ENCODE assay signal across 21 cellular contexts in the genomic region with DNA sequence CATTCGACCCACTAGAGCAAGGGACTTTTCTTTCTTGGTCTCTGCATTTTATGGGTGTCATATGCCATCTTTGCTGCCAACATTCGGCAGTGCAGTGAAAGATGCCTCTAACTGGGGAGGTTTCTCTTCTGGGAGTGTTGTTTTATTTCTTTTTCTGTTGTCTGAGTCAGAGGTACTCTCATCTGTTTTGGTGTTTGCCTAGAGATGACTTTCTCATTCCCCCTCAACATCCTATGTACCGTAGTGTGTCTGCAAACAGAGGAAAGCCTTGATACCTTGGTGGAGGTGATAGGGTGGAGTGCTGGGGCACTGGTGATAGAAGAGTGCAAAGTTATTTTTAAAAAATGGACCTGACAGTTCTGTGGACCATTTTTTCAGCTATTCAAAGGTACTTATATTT.
A peak's percentile ranks its signal among the peaks of the same experiment; 100 is the strongest.
DNase-seq lines count a peak whose midpoint lies in the region; ATAC-seq and TF ChIP-seq lines count a peak whose summit lies in the region.
"Had no signal": no experiment of that assay in that cellular context is flagged by ENCODE, and none has a peak within 500 bp of the region (broad histone marks: within the 10 kb centered on the region; RNA-seq: fewer than 3 reads in every experiment).

No MANE protein-coding gene starts in this region.

- no peak overlapping the region for H3K9ac ChIP-seq in PC-3 (ENCODE audit: low read length)
- H3K9ac ChIP-seq in GM23248, result no peak overlapping the region
- H3K9ac ChIP-seq: BLaER1 treated with 17β-estradiol and CSF1 and Interleukin-3, amounts not matched to agents 10 nM and 100 nM had no signal

- BruUV-seq in PC-3 (replicated peaks; lab: Mats Ljungman, UMichigan), result no TSS peak

- H3K27me3 ChIP-seq in PC-3 (ENCODE audit: low read length) (no peaks in the 10 kb centered on the region), neutrophil (no peaks in the 10 kb centered on the region), GM23248 (replicated peaks; ENCODE audit: insufficient read depth) (no peaks in the 10 kb centered on the region)
- H3K27me3 ChIP-seq: BLaER1 treated with 17β-estradiol and CSF1 and Interleukin-3, amounts not matched to agents 10 nM and 100 nM had no signal

- H3K4me3 Mint-ChIP-seq in activated naive CD4-positive, alpha-beta T cell treated with anti-CD3 and anti-CD28 coated beads, Interleukin-2, amount 50 U/mL, for 24 hours, result no peak overlapping the region
- no peak overlapping the region for H3K4me3 Mint-ChIP-seq in activated naive CD4-positive, alpha-beta T cell treated with anti-CD3 and anti-CD28 coated beads, Interleukin-2, amount 10 ng/mL, durations not matched to agents 7 days and 5 days
- no peak overlapping the region for H3K4me3 Mint-ChIP-seq in central memory CD8-positive, alpha-beta T cell
- no peak overlapping the region for H3K4me3 Mint-ChIP-seq in glutamatergic neuron (ENCODE audit: unreplicated experiment)
- H3K4me3 Mint-ChIP-seq: HFFc6 had no signal

- peak overlapping the region; percentile 48 for H3K27ac ChIP-seq in PC-3 (ENCODE audit: low read length)
- H3K27ac ChIP-seq in neutrophil, result peak overlapping the region; percentile 7
- H3K27ac ChIP-seq in GM23248, result no peak overlapping the region

- DNase-seq in activated naive CD4-positive, alpha-beta T cell treated with anti-CD3 and anti-CD28 coated beads, Interleukin-2, amount 10 ng/mL, durations not matched to agents 7 days and 5 days, result no peak
- DNase-seq in PC-3, result peak; percentile 65
- no peak for DNase-seq in central memory CD8-positive, alpha-beta T cell (ENCODE audit: low spot score in 2 of 2)
- DNase-seq in GM23248, result no peak
- no peak for DNase-seq in glutamatergic neuron
- DNase-seq in stimulated activated naive CD4-positive, alpha-beta T cell (lab: John Stamatoyannopoulos, UW), result no peak
- DNase-seq: DMS79 treated with DMSO at 0.1 percent for 48 hours, HFFc6, KBM-7, NCI-H1417, NCI-H187, NCI-H2107, NCI-H2227 treated with DMSO at 0.1 percent for 48 hours, NCI-H524, NCI-H82, OCI-M1, RPMI8226 had no signal

- H3F3A ChIP-seq in PC-3 (ENCODE audit: low read length, unreplicated experiment) (no peaks in the 10 kb centered on the region), GM23248 (ENCODE audit: insufficient read depth) (no peaks in the 10 kb centered on the region)

- H3K4me2 ChIP-seq in PC-3 (ENCODE audit: low read length) (peak overlapping the region; percentile 21), GM23248 (ENCODE audit: unreplicated experiment) (no peak overlapping the region)

- no peaks in the 10 kb centered on the region for H3K79me2 ChIP-seq in PC-3 (ENCODE audit: low read length)
- no peaks in the 10 kb centered on the region for H3K79me2 ChIP-seq in GM23248 (ENCODE audit: insufficient read depth)

- intact Hi-C loops in PC-3 (cut with micrococcal nuclease), result no loop called here

- TF ChIP-seq CTCF in PC-3 (conservative IDR thresholded peaks at IDR 0.05; ENCODE audit: low read depth, low read length) (no peak), neutrophil (IDR thresholded peaks at IDR 0.05) (no peak), glutamatergic neuron (IDR thresholded peaks at IDR 0.05; ENCODE audit: partially characterized antibody, unreplicated experiment) (no peak)

- POLR2A ChIA-PET in PC-3 (lab: Charles Lee; ENCODE audit: unreplicated experiment), result no interaction called here

- H3K9me3 Mint-ChIP-seq in activated naive CD4-positive, alpha-beta T cell treated with anti-CD3 and anti-CD28 coated beads, Interleukin-2, amount 50 U/mL, for 24 hours, result no peaks in the 10 kb centered on the region
- H3K9me3 Mint-ChIP-seq in activated naive CD4-positive, alpha-beta T cell treated with anti-CD3 and anti-CD28 coated beads, Interleukin-2, amount 10 ng/mL, durations not matched to agents 7 days and 5 days, result peaks cover 1% of the 10 kb centered on the region
- H3K9me3 Mint-ChIP-seq in central memory CD8-positive, alpha-beta T cell, result no peaks in the 10 kb centered on the region
- H3K9me3 Mint-ChIP-seq in glutamatergic neuron (ENCODE audit: unreplicated experiment), result no peaks in the 10 kb centered on the region
- H3K9me3 Mint-ChIP-seq: HFFc6 had no signal

- peak; percentile 97 for ATAC-seq in PC-3
- ATAC-seq in central memory CD8-positive, alpha-beta T cell (replicated peaks; ENCODE audit: extremely low read depth, poor library complexity, severe bottlenecking), result no peak
- ATAC-seq: HepG2 had no signal

- H4K20me1 ChIP-seq in PC-3 (ENCODE audit: low read length), result no peaks in the 10 kb centered on the region
- no peaks in the 10 kb centered on the region for H4K20me1 ChIP-seq in GM23248 (ENCODE audit: insufficient read depth)

- H3K9me3 ChIP-seq in PC-3 (ENCODE audit: low read length) (no peaks in the 10 kb centered on the region), neutrophil (no peaks in the 10 kb centered on the region), GM23248 (ENCODE audit: low read depth) (no peaks in the 10 kb centered on the region)

- peak overlapping the region; percentile 11 for H3K27ac Mint-ChIP-seq in activated naive CD4-positive, alpha-beta T cell treated with anti-CD3 and anti-CD28 coated beads, Interleukin-2, amount 50 U/mL, for 24 hours
- H3K27ac Mint-ChIP-seq in activated naive CD4-positive, alpha-beta T cell treated with anti-CD3 and anti-CD28 coated beads, Interleukin-2, amount 10 ng/mL, durations not matched to agents 7 days and 5 days, result no peak overlapping the region
- peak overlapping the region; percentile 79 for H3K27ac Mint-ChIP-seq in central memory CD8-positive, alpha-beta T cell (ENCODE audit: low read depth)
- no peak overlapping the region for H3K27ac Mint-ChIP-seq in glutamatergic neuron (ENCODE audit: unreplicated experiment)
- H3K27ac Mint-ChIP-seq: HFFc6 had no signal

- no peak overlapping the region for H2AFZ ChIP-seq in PC-3 (ENCODE audit: low read length)
- H2AFZ ChIP-seq in GM23248, result no peak overlapping the region

- H3K4me3 ChIP-seq in PC-3 (ENCODE audit: low read length) (no peak overlapping the region), neutrophil (ENCODE audit: low read depth in 1 of 2, low read length in 1 of 2) (no peak overlapping the region), GM23248 (no peak overlapping the region)
- H3K4me3 ChIP-seq: BLaER1 treated with 17β-estradiol and CSF1 and Interleukin-3, amounts not matched to agents 10 nM and 100 nM had no signal

- no peaks in the 10 kb centered on the region for H3K27me3 Mint-ChIP-seq in activated naive CD4-positive, alpha-beta T cell treated with anti-CD3 and anti-CD28 coated beads, Interleukin-2, amount 50 U/mL, for 24 hours
- H3K27me3 Mint-ChIP-seq in activated naive CD4-positive, alpha-beta T cell treated with anti-CD3 and anti-CD28 coated beads, Interleukin-2, amount 10 ng/mL, durations not matched to agents 7 days and 5 days, result no peaks in the 10 kb centered on the region
- H3K27me3 Mint-ChIP-seq in central memory CD8-positive, alpha-beta T cell, result no peaks in the 10 kb centered on the region
- peaks cover 2% of the 10 kb centered on the region for H3K27me3 Mint-ChIP-seq in glutamatergic neuron (ENCODE audit: unreplicated experiment)

- H3K4me1 Mint-ChIP-seq in activated naive CD4-positive, alpha-beta T cell treated with anti-CD3 and anti-CD28 coated beads, Interleukin-2, amount 50 U/mL, for 24 hours, result peaks cover 5% of the 10 kb centered on the region
- peaks cover 3% of the 10 kb centered on the region for H3K4me1 Mint-ChIP-seq in activated naive CD4-positive, alpha-beta T cell treated with anti-CD3 and anti-CD28 coated beads, Interleukin-2, amount 10 ng/mL, durations not matched to agents 7 days and 5 days
- H3K4me1 Mint-ChIP-seq in central memory CD8-positive, alpha-beta T cell, result peaks cover 69% of the 10 kb centered on the region
- no peaks in the 10 kb centered on the region for H3K4me1 Mint-ChIP-seq in glutamatergic neuron (ENCODE audit: low read depth, unreplicated experiment)

- H3K36me3 ChIP-seq in PC-3 (ENCODE audit: low read depth, low read length) (no peaks in the 10 kb centered on the region), neutrophil (peaks cover 11% of the 10 kb centered on the region), GM23248 (ENCODE audit: low read depth) (no peaks in the 10 kb centered on the region)

- peaks cover 13% of the 10 kb centered on the region for H3K4me1 ChIP-seq in PC-3 (ENCODE audit: insufficient read depth, low read length)
- H3K4me1 ChIP-seq in neutrophil (ENCODE audit: control insufficient read depth in 1 of 2, insufficient read depth in 1 of 2, low read depth in 1 of 2, low read length in 1 of 2), result peaks cover 0 to 9% of the 10 kb centered on the region in 2 experiments
- no peaks in the 10 kb centered on the region for H3K4me1 ChIP-seq in GM23248 (ENCODE audit: insufficient read depth)

- peaks cover 19% of the 10 kb centered on the region for H3K36me3 Mint-ChIP-seq in activated naive CD4-positive, alpha-beta T cell treated with anti-CD3 and anti-CD28 coated beads, Interleukin-2, amount 50 U/mL, for 24 hours
- H3K36me3 Mint-ChIP-seq in activated naive CD4-positive, alpha-beta T cell treated with anti-CD3 and anti-CD28 coated beads, Interleukin-2, amount 10 ng/mL, durations not matched to agents 7 days and 5 days, result peaks cover 5% of the 10 kb centered on the region
- peaks cover 16% of the 10 kb centered on the region for H3K36me3 Mint-ChIP-seq in central memory CD8-positive, alpha-beta T cell (ENCODE audit: insufficient read depth)
- peaks cover 5% of the 10 kb centered on the region for H3K36me3 Mint-ChIP-seq in glutamatergic neuron (ENCODE audit: unreplicated experiment)

- CTCF ChIA-PET in activated naive CD4-positive, alpha-beta T cell treated with anti-CD3 and anti-CD28 coated beads, Interleukin-2, amount 10 ng/mL, durations not matched to agents 7 days and 5 days (lab: Charles Lee), result interaction anchor here (1.6 kb wide), 1 partner anchor 12 kb away, joined by 3 read pairs; no protein-coding TSS in a partner anchor
- CTCF ChIA-PET in PC-3 (lab: Charles Lee), result no interaction called here

- WGBS in GM23248 (ENCODE audit: low coverage in 1 of 2, low lambda C conversion rate in 2 of 2, missing lambda C conversion rate in 2 of 2), 2 experiments, result 91 to 92% methylated on average over 3 of the region's 3 CpGs

- no peaks in the 10 kb centered on the region for H3K9me2 ChIP-seq in PC-3 (replicated peaks; ENCODE audit: low read length)
- H3K9me2 ChIP-seq in GM23248 (ENCODE audit: insufficient read depth), result no peaks in the 10 kb centered on the region

- in situ Hi-C loops in GM23248 (cut with MboI), result no loop called here

Comparison
In these comparisons a context has a peak if more than half of its experiments do, and no peak if none do; other contexts are left out.
1. H3K27ac Mint-ChIP-seq: peak in activated naive CD4-positive, alpha-beta T cell treated with anti-CD3 and anti-CD28 coated beads, Interleukin-2, amount 50 U/mL, for 24 hours (single experiment) and central memory CD8-positive, alpha-beta T cell (single experiment); none in activated naive CD4-positive, alpha-beta T cell treated with anti-CD3 and anti-CD28 coated beads, Interleukin-2, amount 10 ng/mL, durations not matched to agents 7 days and 5 days (single experiment) and glutamatergic neuron (single experiment).